Comparison of ENCODE assay signal across 12 cellular contexts in the genomic region with DNA sequence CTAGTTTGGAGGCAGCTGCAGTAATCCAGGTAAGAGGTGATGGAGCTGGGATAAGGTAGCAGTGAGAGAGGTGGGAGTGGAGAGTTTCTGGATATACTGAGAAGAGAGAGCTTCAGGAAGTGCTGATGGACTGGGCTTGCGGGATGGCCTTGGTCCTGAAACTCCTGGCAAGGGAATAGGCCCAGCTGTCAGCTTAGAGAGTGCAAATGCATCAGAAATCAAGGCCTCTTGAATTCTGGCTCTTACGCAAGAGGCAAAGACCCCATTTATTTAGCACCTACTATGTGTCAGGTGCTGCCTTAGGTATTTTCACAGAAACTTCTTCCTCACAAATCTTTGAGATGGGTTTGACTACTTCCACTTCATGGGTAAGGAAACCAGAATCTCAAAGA.
A peak's percentile ranks its signal among the peaks of the same experiment; 100 is the strongest.
DNase-seq lines count a peak whose midpoint lies in the region; ATAC-seq and TF ChIP-seq lines count a peak whose summit lies in the region.
"Had no signal": no experiment of that assay in that cellular context is flagged by ENCODE, and none has a peak within 500 bp of the region (broad histone marks: within the 10 kb centered on the region; RNA-seq: fewer than 3 reads in every experiment).

No MANE protein-coding gene starts in this region.

- no peak for ATAC-seq in heart left ventricle
- no peak for ATAC-seq in right cardiac atrium
- ATAC-seq in WTC11 = no peak

- H3K4me1 ChIP-seq in heart left ventricle = peaks cover 4 to 52% (median 39%) of the 10 kb centered on the region in 12 donors
- H3K4me1 ChIP-seq in right cardiac atrium (ENCODE audit: control insufficient read depth, insufficient read depth, low read length) = peaks cover 11% of the 10 kb centered on the region
- peaks cover 55% of the 10 kb centered on the region for H3K4me1 ChIP-seq in OCI-LY1 (ENCODE audit: insufficient read depth, low read length, severe bottlenecking)
- H3K4me1 ChIP-seq in esophagus muscularis mucosa = peaks cover 35 to 51% (median 37%) of the 10 kb centered on the region in 4 donors
- H3K4me1 ChIP-seq in subcutaneous abdominal adipose tissue (ENCODE audit: control insufficient read depth in 5 of 5, insufficient read depth in 5 of 5, low read length in 5 of 5) = peaks cover 9 to 43% (median 34%) of the 10 kb centered on the region in 5 donors
- H3K4me1 ChIP-seq: SJSA1 had no signal

- H3K79me2 ChIP-seq in OCI-LY1 (ENCODE audit: insufficient read depth, low read length) = no peaks in the 10 kb centered on the region

- H3K9me3 ChIP-seq in heart left ventricle (peaks cover 0 to 10% (median 2%) of the 10 kb centered on the region in 12 donors), right cardiac atrium (ENCODE audit: control insufficient read depth, low read length) (no peaks in the 10 kb centered on the region), OCI-LY1 (ENCODE audit: low read length) (no peaks in the 10 kb centered on the region), esophagus muscularis mucosa (peaks cover 0 to 7% (median 0%) of the 10 kb centered on the region in 4 donors), subcutaneous abdominal adipose tissue (ENCODE audit: control insufficient read depth in 5 of 5, low read length in 5 of 5) (peaks cover 0 to 5% (median 0%) of the 10 kb centered on the region in 5 donors)
- H3K9me3 ChIP-seq: sigmoid colon, SJSA1 had no signal

- peak overlapping the region; percentile 59 for H3K9ac ChIP-seq in OCI-LY1 (ENCODE audit: low read length)
- H3K9ac ChIP-seq in subcutaneous abdominal adipose tissue (ENCODE audit: low read length in 5 of 5) = no peak overlapping the region

- TF ChIP-seq CTCF in heart left ventricle (IDR thresholded peaks at IDR 0.05) (no peak), OCI-LY1 (IDR thresholded peaks at IDR 0.05; ENCODE audit: low read length) (no peak), esophagus muscularis mucosa (IDR thresholded peaks at IDR 0.05) (no peak), WTC11 (IDR thresholded peaks at IDR 0.05) (no peak)

- no peaks in the 10 kb centered on the region for H3F3A ChIP-seq in OCI-LY1 (ENCODE audit: insufficient read depth, low read length)

- no peak overlapping the region for H3K4me3 ChIP-seq in heart left ventricle
- H3K4me3 ChIP-seq in right cardiac atrium (ENCODE audit: low read length) = no peak overlapping the region
- no peak overlapping the region for H3K4me3 ChIP-seq in OCI-LY1 (ENCODE audit: low read depth, low read length, poor library complexity, severe bottlenecking)
- no peak overlapping the region for H3K4me3 ChIP-seq in esophagus muscularis mucosa
- no peak overlapping the region for H3K4me3 ChIP-seq in subcutaneous abdominal adipose tissue (ENCODE audit: low read depth in 1 of 5, low read length in 5 of 5)
- H3K4me3 ChIP-seq: lung, sigmoid colon, SJSA1 had no signal

- H3K36me3 ChIP-seq in heart left ventricle = no peaks in the 10 kb centered on the region
- H3K36me3 ChIP-seq in OCI-LY1 (ENCODE audit: insufficient read depth, low read length) = no peaks in the 10 kb centered on the region
- H3K36me3 ChIP-seq in esophagus muscularis mucosa = no peaks in the 10 kb centered on the region
- H3K36me3 ChIP-seq in subcutaneous abdominal adipose tissue (ENCODE audit: control insufficient read depth in 5 of 5, insufficient read depth in 5 of 5, low read length in 5 of 5) = no peaks in the 10 kb centered on the region
- H3K36me3 ChIP-seq: sigmoid colon, SJSA1 had no signal

- H3K4me2 ChIP-seq in OCI-LY1 (ENCODE audit: low read length) = peak overlapping the region; percentile 69

- peaks cover 14% of the 10 kb centered on the region for H3K9me3 Mint-ChIP-seq in WTC11

- WGBS in heart left ventricle, 4 donors = 65 to 84% (median 77%) methylated on average over 2 of the region's 2 CpGs
- WGBS in right cardiac atrium = 72% methylated on average over 2 of the region's 2 CpGs
- 93% methylated on average over 2 of the region's 2 CpGs for WGBS in esophagus muscularis mucosa

- no peak for TF ChIP-seq EP300 in esophagus muscularis mucosa (IDR thresholded peaks at IDR 0.05)

- DNase-seq in heart left ventricle = peak in 1 of 5 donors; percentile 53
- no peak for DNase-seq in right cardiac atrium
- DNase-seq in esophagus muscularis mucosa (ENCODE audit: extremely low spot score) = no peak
- no peak for DNase-seq in WTC11 (ENCODE audit: low spot score)
- DNase-seq in caudate nucleus (lab: John Stamatoyannopoulos, UW) = no peak
- DNase-seq in amniotic stem cell (lab: John Stamatoyannopoulos, UW) = no peak
- DNase-seq: GOT3 had no signal

- H3K36me3 Mint-ChIP-seq in WTC11 = peaks cover 10% of the 10 kb centered on the region

- H3K4me3 Mint-ChIP-seq in WTC11 = no peak overlapping the region

- H4K20me1 ChIP-seq in OCI-LY1 (ENCODE audit: insufficient read depth, low read length) = no peaks in the 10 kb centered on the region

- H3K27ac Mint-ChIP-seq in WTC11 = no peak overlapping the region

- no peak overlapping the region for H2AFZ ChIP-seq in OCI-LY1 (ENCODE audit: low read length)

- POLR2A ChIA-PET in WTC11 (lab: Charles Lee) = no interaction called here

- H3K27ac ChIP-seq in heart left ventricle (peak overlapping the region in 11 of 12 donors; percentile 1 to 84 (median 62)), right cardiac atrium (ENCODE audit: low read length) (no peak overlapping the region), OCI-LY1 (ENCODE audit: low read depth, low read length, poor library complexity, severe bottlenecking) (peak overlapping the region; percentile 94), esophagus muscularis mucosa (replicated peaks in 1 of 4) (peak overlapping the region; percentile 15 to 57 (median 42)), subcutaneous abdominal adipose tissue (ENCODE audit: low read depth, low read length) (peak overlapping the region; percentile 48), caudate nucleus (ENCODE audit: low read depth, low read length) (no peak overlapping the region)
- H3K27ac ChIP-seq: SJSA1 had no signal

- H3K9me2 ChIP-seq in OCI-LY1 (ENCODE audit: low read depth, low read length) = no peaks in the 10 kb centered on the region

- CTCF ChIA-PET in WTC11 (lab: Charles Lee) = no interaction called here

- peaks cover 7% of the 10 kb centered on the region for H3K4me1 Mint-ChIP-seq in WTC11

- H3K27me3 ChIP-seq in heart left ventricle (no peaks in the 10 kb centered on the region), right cardiac atrium (ENCODE audit: control insufficient read depth, insufficient read depth) (no peaks in the 10 kb centered on the region), OCI-LY1 (ENCODE audit: insufficient read depth, low read length) (no peaks in the 10 kb centered on the region), esophagus muscularis mucosa (no peaks in the 10 kb centered on the region), subcutaneous abdominal adipose tissue (ENCODE audit: control insufficient read depth in 5 of 5, insufficient read depth in 4 of 5, low read length in 5 of 5) (peaks cover 0 to 5% (median 0%) of the 10 kb centered on the region in 5 donors)
- H3K27me3 ChIP-seq: sigmoid colon, SJSA1 had no signal

- H3K27me3 Mint-ChIP-seq in WTC11 (ENCODE audit: low read depth) = peaks cover 2% of the 10 kb centered on the region; the same call in 1 of the 2 replicates

- no peak for TF ChIP-seq POLR2A in heart left ventricle (IDR thresholded peaks at IDR 0.05)
- no peak for TF ChIP-seq POLR2A in esophagus muscularis mucosa (IDR thresholded peaks at IDR 0.05; ENCODE audit: low read depth)

- intact Hi-C loops in heart left ventricle (cut with DNase I) (loop anchor here in 5 of 10 donors (1.0 to 10.0 kb wide), 4 partner anchors 106 to 313 kb away; no protein-coding TSS in a partner anchor), right cardiac atrium (cut with DNase I) (loop anchor here in 1 of 4 donors (10.0 kb wide), 1 partner anchor 227 kb away; the partner anchor contains the start of gene MAP3K1), esophagus muscularis mucosa (cut with DNase I) (no loop called here)

TF ChIP-seq in WTC11, 78 proteins besides CTCF, POLR2A, EP300 and RAD21:
- TF ChIP-seq, protein P1, sequence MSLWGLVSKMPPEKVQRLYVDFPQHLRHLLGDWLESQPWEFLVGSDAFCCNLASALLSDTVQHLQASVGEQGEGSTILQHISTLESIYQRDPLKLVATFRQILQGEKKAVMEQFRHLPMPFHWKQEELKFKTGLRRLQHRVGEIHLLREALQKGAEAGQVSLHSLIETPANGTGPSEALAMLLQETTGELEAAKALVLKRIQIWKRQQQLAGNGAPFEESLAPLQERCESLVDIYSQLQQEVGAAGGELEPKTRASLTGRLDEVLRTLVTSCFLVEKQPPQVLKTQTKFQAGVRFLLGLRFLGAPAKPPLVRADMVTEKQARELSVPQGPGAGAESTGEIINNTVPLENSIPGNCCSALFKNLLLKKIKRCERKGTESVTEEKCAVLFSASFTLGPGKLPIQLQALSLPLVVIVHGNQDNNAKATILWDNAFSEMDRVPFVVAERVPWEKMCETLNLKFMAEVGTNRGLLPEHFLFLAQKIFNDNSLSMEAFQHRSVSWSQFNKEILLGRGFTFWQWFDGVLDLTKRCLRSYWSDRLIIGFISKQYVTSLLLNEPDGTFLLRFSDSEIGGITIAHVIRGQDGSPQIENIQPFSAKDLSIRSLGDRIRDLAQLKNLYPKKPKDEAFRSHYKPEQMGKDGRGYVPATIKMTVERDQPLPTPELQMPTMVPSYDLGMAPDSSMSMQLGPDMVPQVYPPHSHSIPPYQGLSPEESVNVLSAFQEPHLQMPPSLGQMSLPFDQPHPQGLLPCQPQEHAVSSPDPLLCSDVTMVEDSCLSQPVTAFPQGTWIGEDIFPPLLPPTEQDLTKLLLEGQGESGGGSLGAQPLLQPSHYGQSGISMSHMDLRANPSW (CRISPR knock-in tag; conservative IDR thresholded peaks at IDR 0.05; ENCODE audit: low read depth) = no peak
- TF ChIP-seq TP53 (CRISPR knock-in tag; IDR thresholded peaks at IDR 0.05) = no peak
- no peak for TF ChIP-seq NFE2L1 (CRISPR knock-in tag; IDR thresholded peaks at IDR 0.05)
- no peak for TF ChIP-seq ESRRA (CRISPR knock-in tag; IDR thresholded peaks at IDR 0.05; ENCODE audit: borderline replicate concordance)

Comparison
In these comparisons a context has a peak if more than half of its experiments do, and no peak if none do; other contexts are left out.
1. H3K27ac ChIP-seq: peak in heart left ventricle (11 of 12), OCI-LY1 (single experiment), esophagus muscularis mucosa (4 of 4) and subcutaneous abdominal adipose tissue (single experiment); none in right cardiac atrium (single experiment) and caudate nucleus (single experiment).